In genomic region chr3:117404153-117404552, GRCh38 we compare ENCODE assay signal across 18 cellular contexts.
DNase-seq lines count a peak whose midpoint lies in the region; ATAC-seq and TF ChIP-seq lines count a peak whose summit lies in the region.
"Had no signal": no experiment of that assay in that cellular context is flagged by ENCODE, and none has a peak within 500 bp of the region (broad histone marks: within the 10 kb centered on the region; RNA-seq: fewer than 3 reads in every experiment).

No MANE protein-coding gene starts in this region.

- ATAC-seq in GM18858 (IDR thresholded peaks at IDR 0.05; ENCODE audit: unreplicated experiment) (no peak), GM18511 (IDR thresholded peaks at IDR 0.05; ENCODE audit: unreplicated experiment) (no peak)
- ATAC-seq: HepG2, Panc1 had no signal

- no peak overlapping the region for H3K4me3 ChIP-seq in adipocyte (ENCODE audit: low read length)
- H3K4me3 ChIP-seq in fibroblast of pulmonary artery (replicated peaks; ENCODE audit: low read depth, low read length) = no peak overlapping the region
- H3K4me3 ChIP-seq: BLaER1 treated with 17β-estradiol and CSF1 and Interleukin-3, amounts not matched to agents 10 nM and 100 nM; SJCRH30 had no signal

- no peaks in the 10 kb centered on the region for H3K27me3 ChIP-seq in adipocyte (replicated peaks; ENCODE audit: control insufficient read depth, insufficient read depth, low read length)
- H3K27me3 ChIP-seq: BLaER1 treated with 17β-estradiol and CSF1 and Interleukin-3, amounts not matched to agents 10 nM and 100 nM; SJCRH30 had no signal

- no peak for TF ChIP-seq CTCF in fibroblast of pulmonary artery (IDR thresholded peaks at IDR 0.05; ENCODE audit: low read length, missing control alignments)

- H3K9me3 ChIP-seq in adipocyte (ENCODE audit: control insufficient read depth, low read length) = no peaks in the 10 kb centered on the region
- H3K9me3 ChIP-seq: BLaER1 treated with 17β-estradiol and CSF1 and Interleukin-3, amounts not matched to agents 10 nM and 100 nM; SJCRH30 had no signal

- peak overlapping the region; percentile 21 for H3K9ac ChIP-seq in adipocyte (ENCODE audit: low read length)
- H3K9ac ChIP-seq: BLaER1 treated with 17β-estradiol and CSF1 and Interleukin-3, amounts not matched to agents 10 nM and 100 nM had no signal

- in situ Hi-C loops in G401 (cut with HindIII; ENCODE audit: low sequenced_read_pairs) = no loop called here

- no peaks in the 10 kb centered on the region for H3K36me3 ChIP-seq in adipocyte (ENCODE audit: control insufficient read depth, insufficient read depth, low read length, severe bottlenecking)
- H3K36me3 ChIP-seq: BLaER1 treated with 17β-estradiol and CSF1 and Interleukin-3, amounts not matched to agents 10 nM and 100 nM; SJCRH30 had no signal

- DNase-seq in NCI-H146 treated with DMSO at 0.1 percent for 48 hours (lab: John Stamatoyannopoulos, UW; ENCODE audit: unreplicated experiment) (peak; percentile 27), NCI-H146 (lab: John Stamatoyannopoulos, UW) (no peak), adipocyte (ENCODE audit: low read depth) (peak; percentile 38), fibroblast of pulmonary artery (ENCODE audit: low read depth) (peak; percentile 29), G401 (ENCODE audit: low spot score) (no peak)
- DNase-seq in activated CD8-positive, alpha-beta memory T cell treated with anti-CD3 and anti-CD28 coated beads, Interleukin-2, amount 50 U/mL, for 48 hours = no peak
- DNase-seq: ACHN; Calu3; CD8-positive, alpha-beta memory T cell; GF-D8; KG1; NCI-H226; SJCRH30 had no signal

- H3K4me1 ChIP-seq in adipocyte (ENCODE audit: control insufficient read depth, insufficient read depth, low read length) = peaks cover 47% of the 10 kb centered on the region
- H3K4me1 ChIP-seq: SJCRH30 had no signal

Comparison
In these comparisons a context has a peak if more than half of its experiments do, and no peak if none do; other contexts are left out.
1. DNase-seq: peak in NCI-H146 treated with DMSO at 0.1 percent for 48 hours (single experiment), adipocyte (single experiment) and fibroblast of pulmonary artery (single experiment); none in NCI-H146 (single experiment), activated CD8-positive, alpha-beta memory T cell treated with anti-CD3 and anti-CD28 coated beads, Interleukin-2, amount 50 U/mL, for 48 hours (single experiment) and G401 (single experiment).